Comparison of ENCODE assay signal across 11 cellular contexts in genomic region chr15:70679919-70680231, GRCh38.
DNase-seq lines count a peak whose midpoint lies in the region; ATAC-seq and TF ChIP-seq lines count a peak whose summit lies in the region.
"Had no signal": no experiment of that assay in that cellular context is flagged by ENCODE, and none has a peak within 500 bp of the region (broad histone marks: within the 10 kb centered on the region; RNA-seq: fewer than 3 reads in every experiment).

No MANE protein-coding gene starts in this region.

- H3K9me3 Mint-ChIP-seq in CD14-positive monocyte = no peaks in the 10 kb centered on the region
- H3K9me3 Mint-ChIP-seq in HFFc6 = no peaks in the 10 kb centered on the region
- H3K9me3 Mint-ChIP-seq in osteocyte (ENCODE audit: unreplicated experiment) = no peaks in the 10 kb centered on the region
- no peaks in the 10 kb centered on the region for H3K9me3 Mint-ChIP-seq in natural killer cell

- H3K4me3 ChIP-seq in RWPE2 (ENCODE audit: severe bottlenecking) = no peak overlapping the region

- H3K27me3 Mint-ChIP-seq in CD14-positive monocyte (ENCODE audit: low read depth in 3 of 3) (peaks cover 0 to 1% (median 0%) of the 10 kb centered on the region in 3 donors), HFFc6 (ENCODE audit: insufficient read depth) (peaks cover 8% of the 10 kb centered on the region; the same call in 1 of the 2 replicates), osteocyte (ENCODE audit: unreplicated experiment) (no peaks in the 10 kb centered on the region), natural killer cell (ENCODE audit: low read depth in 2 of 2) (peaks cover 8 to 13% of the 10 kb centered on the region in 2 donors)

- no peaks in the 10 kb centered on the region for H3K27me3 ChIP-seq in RWPE2 (ENCODE audit: insufficient read depth, poor library complexity, severe bottlenecking)

- DNase-seq in CD14-positive monocyte (ENCODE audit: low spot score) (no peak), HFFc6 (no peak), RWPE2 (ENCODE audit: low spot score) (no peak), osteocyte (ENCODE audit: extremely low spot score, unreplicated experiment) (no peak), T-helper 2 cell (no peak), natural killer cell (no peak), A172 (ENCODE audit: low spot score) (no peak)
- DNase-seq: GOT3 had no signal

- H3K9me3 ChIP-seq in RWPE2 (ENCODE audit: severe bottlenecking) = no peaks in the 10 kb centered on the region
- H3K9me3 ChIP-seq: SK-N-SH had no signal

- peaks cover 66% of the 10 kb centered on the region for H3K36me3 ChIP-seq in RWPE2 (ENCODE audit: low read depth)

- peaks cover 5% of the 10 kb centered on the region for H3K4me1 Mint-ChIP-seq in CD14-positive monocyte
- peaks cover 30% of the 10 kb centered on the region for H3K4me1 Mint-ChIP-seq in HFFc6 (ENCODE audit: low read depth)
- peaks cover 14% of the 10 kb centered on the region for H3K4me1 Mint-ChIP-seq in osteocyte (ENCODE audit: unreplicated experiment)
- H3K4me1 Mint-ChIP-seq in natural killer cell = peaks cover 5% of the 10 kb centered on the region in 2 donors

- no peak overlapping the region for H3K27ac ChIP-seq in RWPE2 (ENCODE audit: poor library complexity, severe bottlenecking)

- TF ChIP-seq CTCF in CD14-positive monocyte (IDR thresholded peaks at IDR 0.05) = peak; percentile 27
- 0 out of 2 replicates have a peak, but pooled peaks have one; percentile 35 for TF ChIP-seq CTCF in HFFc6 (IDR thresholded peaks at IDR 0.05)
- peak; percentile 79 for TF ChIP-seq CTCF in RWPE2 (IDR thresholded peaks at IDR 0.05; ENCODE audit: poor library complexity, severe bottlenecking)
- peak; percentile 18 for TF ChIP-seq CTCF in osteocyte (IDR thresholded peaks at IDR 0.05)
- no peak for TF ChIP-seq CTCF in natural killer cell (IDR thresholded peaks at IDR 0.05)

- ATAC-seq in RWPE2 (ENCODE audit: low read depth) (no peak), GM21786 (IDR thresholded peaks at IDR 0.05; ENCODE audit: unreplicated experiment) (no peak), natural killer cell (no peak)
- ATAC-seq: HCT116 had no signal

- no peak overlapping the region for H3K27ac Mint-ChIP-seq in CD14-positive monocyte
- no peak overlapping the region for H3K27ac Mint-ChIP-seq in HFFc6
- H3K27ac Mint-ChIP-seq in osteocyte (ENCODE audit: unreplicated experiment) = peak overlapping the region; percentile 32
- H3K27ac Mint-ChIP-seq in natural killer cell = no peak overlapping the region

- H3K36me3 Mint-ChIP-seq in CD14-positive monocyte (peaks cover 2 to 4% of the 10 kb centered on the region in 2 donors), HFFc6 (ENCODE audit: low read depth) (peaks cover 26% of the 10 kb centered on the region), osteocyte (ENCODE audit: unreplicated experiment) (peaks cover 65% of the 10 kb centered on the region), natural killer cell (no peaks in the 10 kb centered on the region)

- H3K4me3 Mint-ChIP-seq in CD14-positive monocyte = no peak overlapping the region
- H3K4me3 Mint-ChIP-seq in HFFc6 = no peak overlapping the region
- H3K4me3 Mint-ChIP-seq in osteocyte (ENCODE audit: unreplicated experiment) = no peak overlapping the region
- no peak overlapping the region for H3K4me3 Mint-ChIP-seq in natural killer cell

- intact Hi-C loops in CD14-positive monocyte (cut with micrococcal nuclease) (loop anchor here (10.0 kb wide), 1 partner anchor 135 kb away; no protein-coding TSS in a partner anchor), natural killer cell (cut with micrococcal nuclease) (loop anchor here (10.0 kb wide), 1 partner anchor 45 kb away; no protein-coding TSS in a partner anchor)

- H3K4me1 ChIP-seq in RWPE2 (ENCODE audit: insufficient read depth, poor library complexity, severe bottlenecking) = no peaks in the 10 kb centered on the region
